ENCODE assay signal across 9 cellular contexts in the genomic region with DNA sequence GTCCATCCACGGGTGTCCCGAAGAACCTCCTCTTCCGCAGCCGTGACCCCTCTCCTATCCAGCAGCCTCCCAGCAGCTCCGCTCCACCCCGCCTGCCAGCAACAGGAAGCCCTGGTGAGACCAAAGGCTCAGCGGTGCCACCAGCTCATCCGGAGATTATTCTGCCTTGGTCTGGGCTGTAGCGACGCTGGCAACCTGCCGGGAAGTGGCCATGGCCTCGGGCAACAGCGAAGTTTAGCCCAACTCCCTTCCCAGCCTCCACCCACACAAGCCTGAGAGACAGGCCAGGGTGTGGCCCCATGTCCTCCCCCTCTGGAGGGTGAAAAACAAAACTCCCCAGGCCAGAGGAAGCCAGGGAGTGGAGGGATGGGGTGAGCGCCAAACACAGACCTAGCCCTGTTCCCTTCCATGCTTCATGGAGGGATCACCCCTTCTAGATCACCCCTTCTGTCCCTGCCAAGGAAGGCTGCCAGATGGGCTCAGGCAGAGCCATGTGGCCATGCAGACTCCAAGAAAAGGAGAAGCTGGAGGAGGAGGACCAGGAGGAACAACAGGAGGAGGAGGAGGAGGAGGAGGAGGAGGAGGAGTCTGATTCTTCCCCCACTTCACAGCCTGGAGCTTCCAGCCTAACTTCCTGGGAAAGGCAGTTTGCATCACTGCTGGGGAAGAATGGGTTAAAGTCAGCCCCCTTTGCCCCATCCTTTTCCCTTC. TPM values are rescaled to one million over a fixed set of nuclear protein-coding genes. Genes with fewer than 3 reads are reported as not detected.
DNase-seq lines count a peak whose midpoint lies in the region; ATAC-seq and TF ChIP-seq lines count a peak whose summit lies in the region.
"Had no signal": no experiment of that assay in that cellular context is flagged by ENCODE, and none has a peak within 500 bp of the region (broad histone marks: within the 10 kb centered on the region; RNA-seq: fewer than 3 reads in every experiment).

No MANE protein-coding gene starts in this region.

- intact Hi-C loops in Panc1 (cut with micrococcal nuclease; ENCODE audit: unreplicated experiment): no loop called here

- POLR2A ChIA-PET in Panc1 (lab: Charles Lee): interaction anchor here (0.7 kb wide), 1 partner anchor 291 kb away, joined by 4 read pairs; no protein-coding TSS in a partner anchor

- H3K27ac Mint-ChIP-seq in activated naive CD4-positive, alpha-beta T cell treated with anti-CD3 and anti-CD28 coated beads, Interleukin-2, amount 50 U/mL, for 72 hours: peak overlapping the region in 1 of 2 donors; percentile 78

- TF ChIP-seq CTCF in Panc1 (IDR thresholded peaks at IDR 0.05): no peak
- no peak for TF ChIP-seq CTCF in right atrium auricular region (IDR thresholded peaks at IDR 0.05)

- BruUV-seq in Panc1 (replicated peaks; lab: Mats Ljungman, UMichigan): no TSS peak

- CTCF ChIA-PET in Panc1 (lab: Charles Lee): interaction anchor here (0.6 kb wide), 1 partner anchor 260 kb away, joined by 5 read pairs; no protein-coding TSS in a partner anchor

- no peaks in the 10 kb centered on the region for H3K9me3 Mint-ChIP-seq in activated naive CD4-positive, alpha-beta T cell treated with anti-CD3 and anti-CD28 coated beads, Interleukin-2, amount 50 U/mL, for 72 hours

- in situ Hi-C loops in Panc1 (cut with HindIII; ENCODE audit: low pct_unique_long_range_greater_than_20kb, low sequenced_read_pairs): no loop called here

- H3K27me3 ChIP-seq in Panc1 (ENCODE audit: control insufficient read depth, insufficient read depth, low read length) (no peaks in the 10 kb centered on the region), right atrium auricular region (no peaks in the 10 kb centered on the region), skeletal muscle tissue (ENCODE audit: control insufficient read depth in 3 of 3, insufficient read depth in 3 of 3, low read length in 3 of 3) (peaks cover 0 to 11% (median 0%) of the 10 kb centered on the region in 3 donors)

- H3K27ac ChIP-seq in Panc1 (ENCODE audit: low read length): peak overlapping the region; percentile 62
- peak overlapping the region; percentile 88 to 93 for H3K27ac ChIP-seq in right atrium auricular region
- peak overlapping the region; percentile 85 for H3K27ac ChIP-seq in skeletal muscle tissue (ENCODE audit: low read depth, low read length)

- no peaks in the 10 kb centered on the region for H3K9me3 ChIP-seq in Panc1 (ENCODE audit: control insufficient read depth, insufficient read depth, low read depth, low read length)
- H3K9me3 ChIP-seq in right atrium auricular region: no peaks in the 10 kb centered on the region
- no peaks in the 10 kb centered on the region for H3K9me3 ChIP-seq in skeletal muscle tissue (ENCODE audit: control insufficient read depth in 3 of 3, low read length in 3 of 3)

- peak overlapping the region; percentile 67 to 82 (median 82) for H3K9ac ChIP-seq in skeletal muscle tissue (ENCODE audit: low read depth in 1 of 3, low read length in 3 of 3)

- peak overlapping the region; percentile 34 to 46 for H3K4me3 ChIP-seq in Panc1 (ENCODE audit: low read depth in 2 of 2, low read length in 2 of 2)
- H3K4me3 ChIP-seq in right atrium auricular region: peak overlapping the region; percentile 74 to 75
- H3K4me3 ChIP-seq in skeletal muscle tissue (ENCODE audit: low read length in 3 of 3): peak overlapping the region; percentile 70 to 75 (median 72)

- H3K36me3 ChIP-seq in Panc1 (ENCODE audit: control insufficient read depth, insufficient read depth, low read length): peaks cover 5% of the 10 kb centered on the region; the same call in 1 of the 2 replicates
- H3K36me3 ChIP-seq in right atrium auricular region: peaks cover 27% of the 10 kb centered on the region
- H3K36me3 ChIP-seq in skeletal muscle tissue (ENCODE audit: control insufficient read depth in 3 of 3, insufficient read depth in 3 of 3, low read length in 3 of 3): peaks cover 21 to 25% (median 25%) of the 10 kb centered on the region in 3 donors

- DNase-seq in NCI-H146 (lab: John Stamatoyannopoulos, UW): peak; percentile 31
- DNase-seq in NCI-H146 treated with DMSO at 0.1 percent for 48 hours (lab: John Stamatoyannopoulos, UW; ENCODE audit: unreplicated experiment): no peak
- no peak for DNase-seq in Panc1 (ENCODE audit: low read depth, low spot score)
- peak; percentile 42 to 65 for DNase-seq in activated naive CD4-positive, alpha-beta T cell treated with anti-CD3 and anti-CD28 coated beads, Interleukin-2, amount 50 U/mL, for 72 hours (ENCODE audit: low spot score in 2 of 2)
- DNase-seq in right atrium auricular region (ENCODE audit: low spot score): peak; percentile 82
- no peak for DNase-seq in HK-2 (ENCODE audit: unreplicated experiment)

- peaks cover 0 to 6% of the 10 kb centered on the region in 2 donors for H3K36me3 Mint-ChIP-seq in activated naive CD4-positive, alpha-beta T cell treated with anti-CD3 and anti-CD28 coated beads, Interleukin-2, amount 50 U/mL, for 72 hours

- ATAC-seq in Panc1 (peak; percentile 69), HG02588 (IDR thresholded peaks at IDR 0.05; ENCODE audit: unreplicated experiment) (no peak)
- peak; percentile 59 to 77 for ATAC-seq in activated naive CD4-positive, alpha-beta T cell treated with anti-CD3 and anti-CD28 coated beads, Interleukin-2, amount 50 U/mL, for 72 hours

- peaks cover 17% of the 10 kb centered on the region for H3K4me1 ChIP-seq in Panc1 (ENCODE audit: control insufficient read depth, insufficient read depth, low read length)
- H3K4me1 ChIP-seq in right atrium auricular region: peaks cover 0 to 52% of the 10 kb centered on the region in 2 donors
- H3K4me1 ChIP-seq in skeletal muscle tissue (ENCODE audit: control insufficient read depth in 3 of 3, insufficient read depth in 3 of 3, low read length in 3 of 3): peaks cover 42 to 48% (median 44%) of the 10 kb centered on the region in 3 donors

RNA-seq across cellular contexts. Expression of a gene that starts 0.9 kb away (rescaled TPM):
- total RNA-seq in Panc1 (2021; ENCODE audit: unreplicated experiment): 5.9 TPM
- polyA plus RNA-seq in Panc1 (2012; ENCODE audit: insufficient read length): 9.9 TPM
- total RNA-seq in activated naive CD4-positive, alpha-beta T cell treated with anti-CD3 and anti-CD28 coated beads, Interleukin-2, amount 50 U/mL, for 72 hours: 10 to 100 TPM in 1 of 2 donors, 1 to 10 TPM in 1; 9.1 to 13.5 TPM
- total RNA-seq in right atrium auricular region: 10 to 100 TPM; 23.8 to 57.7 TPM
- total RNA-seq in skeletal muscle tissue: 4.7 TPM

RNA-seq across cellular contexts. Expression of a gene that starts 7.5 kb away (rescaled TPM):
- not detected for total RNA-seq in Panc1 (2021; ENCODE audit: unreplicated experiment)
- polyA plus RNA-seq in Panc1 (2012; ENCODE audit: insufficient read length): not detected
- not detected for total RNA-seq in activated naive CD4-positive, alpha-beta T cell treated with anti-CD3 and anti-CD28 coated beads, Interleukin-2, amount 50 U/mL, for 72 hours
- total RNA-seq in right atrium auricular region: not detected
- total RNA-seq in skeletal muscle tissue: not detected
- total RNA-seq: glomerular endothelial cell had no signal

RNA-seq across cellular contexts. Expression of a gene that starts 27.8 kb away (rescaled TPM):
- total RNA-seq in Panc1 (2021; ENCODE audit: unreplicated experiment) (not detected), right atrium auricular region (not detected), skeletal muscle tissue (not detected)
- polyA plus RNA-seq in Panc1 (2012; ENCODE audit: insufficient read length): not detected
- total RNA-seq in activated naive CD4-positive, alpha-beta T cell treated with anti-CD3 and anti-CD28 coated beads, Interleukin-2, amount 50 U/mL, for 72 hours: not detected
- total RNA-seq: glomerular endothelial cell had no signal

RNA-seq across cellular contexts. Expression of a gene that starts 42.3 kb away (rescaled TPM):
- 0.10 TPM for total RNA-seq in Panc1 (2021; ENCODE audit: unreplicated experiment)
- polyA plus RNA-seq in Panc1 (2012; ENCODE audit: insufficient read length): 0.84 TPM
- 1 to 10 TPM in 1 of 2 donors, under 1 TPM in 1; 0.87 to 2.4 TPM for total RNA-seq in activated naive CD4-positive, alpha-beta T cell treated with anti-CD3 and anti-CD28 coated beads, Interleukin-2, amount 50 U/mL, for 72 hours
- total RNA-seq in right atrium auricular region: under 1 TPM in 1 of 2 donors, not detected in 1; 0.12 TPM
- 12.0 TPM for total RNA-seq in skeletal muscle tissue

RNA-seq across cellular contexts. Expression of a gene that starts 54.8 kb away (rescaled TPM):
- total RNA-seq in Panc1 (2021; ENCODE audit: unreplicated experiment): 92.8 TPM
- polyA plus RNA-seq in Panc1 (2012; ENCODE audit: insufficient read length): 62.5 TPM
- total RNA-seq in activated naive CD4-positive, alpha-beta T cell treated with anti-CD3 and anti-CD28 coated beads, Interleukin-2, amount 50 U/mL, for 72 hours: 10 to 100 TPM; 49.6 to 62.2 TPM
- 10 to 100 TPM in 1 of 2 donors, 1 to 10 TPM in 1; 7.2 to 11.2 TPM for total RNA-seq in right atrium auricular region
- 24.5 TPM for total RNA-seq in skeletal muscle tissue

Comparison
In these comparisons a context has a peak if more than half of its experiments do, and no peak if none do; other contexts are left out.
1. DNase-seq: peak in NCI-H146 (single experiment), activated naive CD4-positive, alpha-beta T cell treated with anti-CD3 and anti-CD28 coated beads, Interleukin-2, amount 50 U/mL, for 72 hours (2 of 2) and right atrium auricular region (single experiment); none in NCI-H146 treated with DMSO at 0.1 percent for 48 hours (single experiment), Panc1 (single experiment) and HK-2 (single experiment).
2. Peak in every context shown above with its lines, with median percentiles within 50 percentile points of each other: H3K27ac ChIP-seq and H3K4me3 ChIP-seq.